Comparison of ENCODE assay signal across 8 cellular contexts in the genomic region with DNA sequence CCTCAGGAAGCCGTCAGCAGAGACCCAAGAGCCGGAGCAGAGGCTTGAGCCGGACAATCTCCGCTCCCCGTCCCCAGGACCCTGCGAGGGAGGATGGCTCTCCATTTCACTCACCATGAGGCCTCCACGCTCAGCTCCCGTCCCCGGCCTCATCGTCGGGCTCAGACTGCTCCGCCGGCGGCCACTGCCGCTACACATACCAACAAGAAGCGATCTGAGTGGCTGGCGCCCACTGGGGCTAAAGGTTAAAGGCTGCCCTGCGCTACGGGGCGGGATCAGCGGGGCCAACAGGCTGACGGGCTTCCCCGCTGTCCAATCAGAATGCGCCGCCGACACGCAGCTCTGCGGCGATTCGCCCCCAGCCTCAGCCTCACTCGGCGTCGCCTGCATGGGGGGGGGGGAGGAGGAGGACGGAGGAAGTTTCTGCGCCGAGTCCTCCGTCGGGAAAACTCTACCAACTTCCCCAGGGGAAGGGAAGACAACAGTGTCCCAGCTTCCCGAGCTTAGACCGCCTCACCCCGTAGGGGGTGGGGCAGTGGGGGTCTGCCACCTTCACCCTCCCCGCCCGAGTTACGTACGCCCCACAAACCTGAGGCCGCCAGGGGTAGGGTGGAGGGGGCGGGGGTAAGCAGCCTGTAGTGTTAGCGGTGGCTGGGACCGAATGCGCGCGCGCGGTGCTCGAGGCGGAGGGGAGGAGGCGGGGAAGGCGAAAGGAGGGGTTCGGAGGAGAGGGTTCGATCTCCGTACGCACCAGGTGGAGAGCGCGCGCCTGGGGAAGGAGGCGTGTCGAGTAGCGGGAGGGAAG. TPM values are rescaled to one million over a fixed set of nuclear protein-coding genes. Genes with fewer than 3 reads are reported as not detected.
DNase-seq lines count a peak whose midpoint lies in the region; ATAC-seq, FAIRE-seq and TF ChIP-seq lines count a peak whose summit lies in the region.

A gene (minus strand): TSS at position 220 of the 805 bp plus-strand sequence. CDS start 22 bp downstream, at position 198.

- H3K9ac ChIP-seq in HUES64 (ENCODE audit: low read depth, low read length) (peak within 1 kb of the TSS; percentile 100), OCI-LY1 (ENCODE audit: low read length) (peak within 1 kb of the TSS; percentile 86)

- H3K4me1 Mint-ChIP-seq in Calu3 (ENCODE audit: low read depth, unreplicated experiment) (peaks cover 9% of the 10 kb centered on the region), mesothelial cell of epicardium (peaks cover 41% of the 10 kb centered on the region)

- H3K9me3 Mint-ChIP-seq in Calu3 (ENCODE audit: low read depth, unreplicated experiment) (no peaks in the 10 kb centered on the region), mesothelial cell of epicardium (no peaks in the 10 kb centered on the region)

- H3K36me3 ChIP-seq in HUES64 (ENCODE audit: insufficient read depth, low read length), result peaks cover 50% of the 10 kb centered on the region
- H3K36me3 ChIP-seq in OCI-LY1 (ENCODE audit: insufficient read depth, low read length), result peaks cover 54% of the 10 kb centered on the region

- WGBS in HUES64, result under 1% methylated on average over 61 of the region's 68 CpGs

- H3K27me3 Mint-ChIP-seq in Calu3 (ENCODE audit: unreplicated experiment), result no peaks in the 10 kb centered on the region
- H3K27me3 Mint-ChIP-seq in mesothelial cell of epicardium (ENCODE audit: low read depth), result no peaks in the 10 kb centered on the region

- no peaks in the 10 kb centered on the region for H3F3A ChIP-seq in OCI-LY1 (ENCODE audit: insufficient read depth, low read length)

- H3K27ac Mint-ChIP-seq in Calu3 (ENCODE audit: unreplicated experiment) (peak within 1 kb of the TSS; percentile 96), mesothelial cell of epicardium (peak within 1 kb of the TSS; percentile 99)

- H3K9me3 ChIP-seq in HUES64 (ENCODE audit: insufficient read depth, low read depth, low read length), result no peaks in the 10 kb centered on the region
- no peaks in the 10 kb centered on the region for H3K9me3 ChIP-seq in OCI-LY1 (ENCODE audit: low read length)

- H3K27ac ChIP-seq in HUES64 (ENCODE audit: low read depth, low read length) (peak within 1 kb of the TSS; percentile 99), OCI-LY1 (ENCODE audit: low read depth, low read length, poor library complexity, severe bottlenecking) (peak within 1 kb of the TSS; percentile 88)

- peak; percentile 95 for FAIRE-seq in endometrium (lab: Jason Lieb, UNC)

- TF ChIP-seq CTCF in Calu3 (IDR thresholded peaks at IDR 0.05; ENCODE audit: unreplicated experiment) (no peak), OCI-LY1 (IDR thresholded peaks at IDR 0.05; ENCODE audit: low read length) (no peak), mesothelial cell of epicardium (IDR thresholded peaks at IDR 0.05; ENCODE audit: unreplicated experiment) (no peak)

- DNase-seq in Calu3 (peak; percentile 99), mesothelial cell of epicardium (ENCODE audit: low spot score in 2 of 2, unreplicated experiment in 2 of 2) (peak; percentile 93 to 96)
- DNase-seq in activated CD8-positive, alpha-beta memory T cell treated with anti-CD3 and anti-CD28 coated beads, Interleukin-2, amount 50 U/mL, for 4 hours, result peak; percentile 99
- DNase-seq in stimulated activated CD8-positive, alpha-beta memory T cell treated with anti-CD3 and anti-CD28 coated beads, Interleukin-15, amount 100 ng/mL, for 48 hours (ENCODE audit: low read depth in 2 of 2), result peak; percentile 97 to 98

- H3K4me3 Mint-ChIP-seq in Calu3 (ENCODE audit: low read depth, unreplicated experiment), result peak within 1 kb of the TSS; percentile 96
- H3K4me3 Mint-ChIP-seq in mesothelial cell of epicardium, result peak within 1 kb of the TSS; percentile 96

- H3K27me3 ChIP-seq in HUES64 (ENCODE audit: insufficient read depth, low read length) (no peaks in the 10 kb centered on the region), OCI-LY1 (ENCODE audit: insufficient read depth, low read length) (no peaks in the 10 kb centered on the region)

- H4K20me1 ChIP-seq in OCI-LY1 (ENCODE audit: insufficient read depth, low read length), result peaks cover 4% of the 10 kb centered on the region; the same call in 1 of the 2 replicates

- H3K4me1 ChIP-seq in HUES64 (ENCODE audit: insufficient read depth, low read length), result peaks cover 25% of the 10 kb centered on the region
- H3K4me1 ChIP-seq in OCI-LY1 (ENCODE audit: insufficient read depth, low read length, severe bottlenecking), result peaks cover 34% of the 10 kb centered on the region

- H3K36me3 Mint-ChIP-seq in Calu3 (ENCODE audit: insufficient read depth, unreplicated experiment) (peaks cover 71% of the 10 kb centered on the region), mesothelial cell of epicardium (peaks cover 13% of the 10 kb centered on the region)

- CTCF ChIA-PET in Calu3 (lab: Charles Lee), result interaction anchor here (1.2 kb wide), 1 partner anchor 10 kb away, joined by 4 read pairs; no protein-coding TSS in a partner anchor

- H3K4me2 ChIP-seq in OCI-LY1 (ENCODE audit: low read length), result peak within 1 kb of the TSS; percentile 81

- no peaks in the 10 kb centered on the region for H3K9me2 ChIP-seq in OCI-LY1 (ENCODE audit: low read depth, low read length)

- peaks cover 63% of the 10 kb centered on the region for H3K79me2 ChIP-seq in OCI-LY1 (ENCODE audit: insufficient read depth, low read length)

- BruUV-seq in Calu3 (replicated peaks; lab: Mats Ljungman, UMichigan), result no TSS peak

- H3K4me3 ChIP-seq in HUES64 (ENCODE audit: low read length) (peak within 1 kb of the TSS; percentile 92), OCI-LY1 (ENCODE audit: low read depth, low read length, poor library complexity, severe bottlenecking) (peak within 1 kb of the TSS; percentile 84)

- intact Hi-C loops in Calu3 (cut with micrococcal nuclease; ENCODE audit: unreplicated experiment), result no loop called here

- no peak within 1 kb of the TSS for H2AFZ ChIP-seq in OCI-LY1 (ENCODE audit: low read length)

- peak; percentile 62 for ATAC-seq in GM21447 (IDR thresholded peaks at IDR 0.05; ENCODE audit: unreplicated experiment)

RNA-seq across cellular contexts. Expression of the gene that starts here (rescaled TPM):
- 118 and 140 TPM in 2 replicates for total RNA-seq in Calu3 (2022)
- 171 TPM for polyA plus RNA-seq in HUES64 (2013, experiment 1 of 2)
- polyA plus RNA-seq in HUES64 (2013, experiment 2 of 2), result 184 TPM
- total RNA-seq in mesothelial cell of epicardium, result 132 to 147 TPM (median 134 TPM) in 3 replicates

Comparison
In these comparisons a context has a peak if more than half of its experiments do, and no peak if none do; other contexts are left out.
1. Peak in every context shown above with its lines: DNase-seq, ATAC-seq, H3K4me3 ChIP-seq and H3K27ac ChIP-seq.